In genomic region chr9:82726404-82727276, GRCh38 we compare ENCODE assay signal across 20 cellular contexts.
A peak's percentile ranks its signal among the peaks of the same experiment; 100 is the strongest.
DNase-seq lines count a peak whose midpoint lies in the region; ATAC-seq and TF ChIP-seq lines count a peak whose summit lies in the region.
"Had no signal": no experiment of that assay in that cellular context is flagged by ENCODE, and none has a peak within 500 bp of the region (broad histone marks: within the 10 kb centered on the region; RNA-seq: fewer than 3 reads in every experiment).

No MANE protein-coding gene starts in this region.

- no peak overlapping the region for H3K4me3 Mint-ChIP-seq in activated naive CD8-positive, alpha-beta T cell treated with anti-CD3 and anti-CD28 coated beads, Interleukin-2, amount 50 U/mL, for 24 hours
- H3K4me3 Mint-ChIP-seq in activated naive CD8-positive, alpha-beta T cell treated with anti-CD3 and anti-CD28 coated beads for 36 hours = no peak overlapping the region
- H3K4me3 Mint-ChIP-seq in Caco-2 (ENCODE audit: unreplicated experiment) = no peak overlapping the region
- H3K4me3 Mint-ChIP-seq: CD4-positive, CD25-positive, alpha-beta regulatory T cell; H9 had no signal

- TF ChIP-seq CTCF in Caco-2 (IDR thresholded peaks at IDR 0.05; ENCODE audit: insufficient read depth in 1 of 2, low read depth in 1 of 2, low read length in 1 of 2, severe bottlenecking in 1 of 2, unreplicated experiment in 1 of 2) = no peak

- no peak for DNase-seq in activated naive CD8-positive, alpha-beta T cell treated with anti-CD3 and anti-CD28 coated beads, Interleukin-2, amount 50 U/mL, for 24 hours
- DNase-seq in activated naive CD8-positive, alpha-beta T cell treated with anti-CD3 and anti-CD28 coated beads for 36 hours = no peak
- DNase-seq in OCI-M1 (lab: John Stamatoyannopoulos, UW) (peak; percentile 58), Caco-2 (no peak), glomerular visceral epithelial cell (ENCODE audit: extremely low spot score) (no peak)
- DNase-seq: CD4-positive, CD25-positive, alpha-beta regulatory T cell; COR-L47; H9; KBM-7; NCI-H1436 treated with DMSO at 0.1 percent for 48 hours; NCI-H2029; NCI-H345; NCI-H524 treated with DMSO at 0.1 percent for 48 hours; Peyer's patch; SW 1271 had no signal

- peaks cover 2% of the 10 kb centered on the region for H3K4me1 Mint-ChIP-seq in activated naive CD8-positive, alpha-beta T cell treated with anti-CD3 and anti-CD28 coated beads, Interleukin-2, amount 50 U/mL, for 24 hours
- H3K4me1 Mint-ChIP-seq in activated naive CD8-positive, alpha-beta T cell treated with anti-CD3 and anti-CD28 coated beads for 36 hours = no peaks in the 10 kb centered on the region
- no peaks in the 10 kb centered on the region for H3K4me1 Mint-ChIP-seq in Caco-2 (ENCODE audit: low read depth, unreplicated experiment)
- H3K4me1 Mint-ChIP-seq: CD4-positive, CD25-positive, alpha-beta regulatory T cell had no signal

- intact Hi-C loops in Caco-2 (cut with micrococcal nuclease; ENCODE audit: unreplicated experiment) = no loop called here

- no TSS peak for BruUV-seq in Caco-2 (replicated peaks; lab: Mats Ljungman, UMichigan)

- no peaks in the 10 kb centered on the region for H3K36me3 ChIP-seq in Caco-2 (ENCODE audit: control insufficient read depth, insufficient read depth, low read length)
- H3K36me3 ChIP-seq: Peyer's patch had no signal

- H3K4me3 ChIP-seq in Caco-2 (ENCODE audit: low read depth, low read length) = no peak overlapping the region
- H3K4me3 ChIP-seq: Peyer's patch had no signal

- POLR2A ChIA-PET in Caco-2 (lab: Charles Lee) = no interaction called here

- CTCF ChIA-PET in Caco-2 (lab: Charles Lee) = no interaction called here

- H3K9me3 ChIP-seq in Caco-2 = no peaks in the 10 kb centered on the region
- H3K9me3 ChIP-seq: Peyer's patch had no signal

- no peak overlapping the region for H3K27ac Mint-ChIP-seq in activated naive CD8-positive, alpha-beta T cell treated with anti-CD3 and anti-CD28 coated beads, Interleukin-2, amount 50 U/mL, for 24 hours
- H3K27ac Mint-ChIP-seq in activated naive CD8-positive, alpha-beta T cell treated with anti-CD3 and anti-CD28 coated beads for 36 hours = no peak overlapping the region
- H3K27ac Mint-ChIP-seq in Caco-2 (ENCODE audit: unreplicated experiment) = no peak overlapping the region
- H3K27ac Mint-ChIP-seq: CD4-positive, CD25-positive, alpha-beta regulatory T cell; H9 had no signal

- H3K27me3 ChIP-seq in Caco-2 (replicated peaks; ENCODE audit: control insufficient read depth, insufficient read depth, low read length) = no peaks in the 10 kb centered on the region
- H3K27me3 ChIP-seq: Peyer's patch had no signal

- no peaks in the 10 kb centered on the region for H3K36me3 Mint-ChIP-seq in activated naive CD8-positive, alpha-beta T cell treated with anti-CD3 and anti-CD28 coated beads, Interleukin-2, amount 50 U/mL, for 24 hours (ENCODE audit: low read depth)
- no peaks in the 10 kb centered on the region for H3K36me3 Mint-ChIP-seq in activated naive CD8-positive, alpha-beta T cell treated with anti-CD3 and anti-CD28 coated beads for 36 hours
- H3K36me3 Mint-ChIP-seq in Caco-2 (ENCODE audit: insufficient read depth, unreplicated experiment) = no peaks in the 10 kb centered on the region
- H3K36me3 Mint-ChIP-seq: CD4-positive, CD25-positive, alpha-beta regulatory T cell had no signal

- H3K27me3 Mint-ChIP-seq in activated naive CD8-positive, alpha-beta T cell treated with anti-CD3 and anti-CD28 coated beads, Interleukin-2, amount 50 U/mL, for 24 hours = no peaks in the 10 kb centered on the region
- no peaks in the 10 kb centered on the region for H3K27me3 Mint-ChIP-seq in activated naive CD8-positive, alpha-beta T cell treated with anti-CD3 and anti-CD28 coated beads for 36 hours
- H3K27me3 Mint-ChIP-seq in Caco-2 (ENCODE audit: insufficient read depth, unreplicated experiment) = no peaks in the 10 kb centered on the region
- H3K27me3 Mint-ChIP-seq: CD4-positive, CD25-positive, alpha-beta regulatory T cell had no signal

- no peaks in the 10 kb centered on the region for H3K4me1 ChIP-seq in Caco-2
- H3K4me1 ChIP-seq: Peyer's patch had no signal

- H3K9me3 Mint-ChIP-seq in activated naive CD8-positive, alpha-beta T cell treated with anti-CD3 and anti-CD28 coated beads, Interleukin-2, amount 50 U/mL, for 24 hours = peaks cover 6% of the 10 kb centered on the region
- no peaks in the 10 kb centered on the region for H3K9me3 Mint-ChIP-seq in activated naive CD8-positive, alpha-beta T cell treated with anti-CD3 and anti-CD28 coated beads for 36 hours
- H3K9me3 Mint-ChIP-seq in Caco-2 (ENCODE audit: unreplicated experiment) = no peaks in the 10 kb centered on the region
- H3K9me3 Mint-ChIP-seq: H9 had no signal

- peak; percentile 28 for ATAC-seq in activated naive CD8-positive, alpha-beta T cell treated with anti-CD3 and anti-CD28 coated beads, Interleukin-2, amount 50 U/mL, for 24 hours
- ATAC-seq in HG03432 (IDR thresholded peaks at IDR 0.05; ENCODE audit: unreplicated experiment) = peak; percentile 68
- no peak for ATAC-seq in GM21529 (IDR thresholded peaks at IDR 0.05; ENCODE audit: unreplicated experiment)
- no peak for ATAC-seq in HG02973 (IDR thresholded peaks at IDR 0.05; ENCODE audit: unreplicated experiment)
- ATAC-seq: HepG2, Right ventricle myocardium inferior had no signal

Comparison
In these comparisons a context has a peak if more than half of its experiments do, and no peak if none do; other contexts are left out.
1. ATAC-seq: peak in activated naive CD8-positive, alpha-beta T cell treated with anti-CD3 and anti-CD28 coated beads, Interleukin-2, amount 50 U/mL, for 24 hours (single experiment) and HG03432 (single experiment); none in GM21529 (single experiment) and HG02973 (single experiment).